Comparison of ENCODE assay signal across 25 cellular contexts in the genomic region with DNA sequence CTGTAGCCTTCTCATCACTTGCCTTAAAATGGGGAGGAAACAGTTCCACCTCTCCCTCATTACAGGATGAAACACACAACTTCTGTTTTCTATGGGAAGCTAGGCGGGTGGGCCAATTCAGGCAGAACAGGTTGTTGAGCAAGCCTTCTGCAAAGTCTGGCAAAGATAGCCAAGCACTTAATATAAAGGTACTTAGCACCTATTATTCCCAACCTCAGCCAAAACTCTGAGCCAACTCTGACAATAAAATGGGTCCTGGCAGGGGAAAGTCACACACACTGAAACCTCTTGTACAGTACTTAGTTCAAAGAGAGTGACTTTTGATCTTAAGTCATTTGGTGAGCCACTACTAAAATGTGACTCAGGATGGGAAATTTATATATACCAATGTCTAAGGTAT.
"Had no signal": no experiment of that assay in that cellular context is flagged by ENCODE, and none has a peak within 500 bp of the region (broad histone marks: within the 10 kb centered on the region; RNA-seq: fewer than 3 reads in every experiment).

No MANE protein-coding gene starts in this region.

- H3K27ac ChIP-seq: SJSA1, VCaP had no signal

- H3K36me3 ChIP-seq: SJSA1 had no signal

- H3K4me1 ChIP-seq: SJSA1 had no signal

- H3K4me3 ChIP-seq: K562, SJSA1 had no signal

- H3K9me3 ChIP-seq: SK-N-SH had no signal

- ATAC-seq: activated CD8-positive, alpha-beta memory T cell treated with anti-CD3 and anti-CD28 coated beads, Interleukin-2, amount 10 ng/mL, durations not matched to agents 7 days and 5 days; activated naive CD8-positive, alpha-beta T cell treated with anti-CD3 and anti-CD28 coated beads, Interleukin-2, amount 50 U/mL, for 24 hours; K562; Panc1 had no signal

- H3K27me3 ChIP-seq: SJSA1 had no signal

- DNase-seq: activated B cell treated with CpG ODN at 0.5 μM for 24 hours; activated CD4-positive, alpha-beta memory T cell treated with anti-CD3 and anti-CD28 coated beads, Interleukin-2, amount 10 ng/mL, durations not matched to agents 7 days and 5 days; activated CD4-positive, alpha-beta T cell treated with anti-CD3 and anti-CD28 coated beads for 1 hour; activated CD4-positive, alpha-beta T cell treated with anti-CD3 and anti-CD28 coated beads for 48 hours; activated CD8-positive, alpha-beta memory T cell treated with anti-CD3 and anti-CD28 coated beads for 24 hours; activated CD8-positive, alpha-beta memory T cell treated with anti-CD3 and anti-CD28 coated beads, Interleukin-2, amount 10 ng/mL, durations not matched to agents 7 days and 5 days; activated CD8-positive, alpha-beta memory T cell treated with anti-CD3 and anti-CD28 coated beads, Interleukin-2, amount 50 U/mL, for 48 hours; activated effector memory CD4-positive, alpha-beta T cell treated with Interleukin-2 at 50 U/mL for 16 hours; activated naive CD4-positive, alpha-beta T cell treated with anti-CD3 and anti-CD28 coated beads, Interleukin-2, amount 10 ng/mL, durations not matched to agents 7 days and 5 days; activated naive CD8-positive, alpha-beta T cell treated with anti-CD3 and anti-CD28 coated beads, Interleukin-2, amount 50 U/mL, for 24 hours; activated T-cell treated with anti-CD3 and anti-CD28 coated beads, Interleukin-2, amount 50 U/mL, for 48 hours; anterior cingulate cortex; caudate nucleus; NCI-H1105; NCI-H1417 treated with DMSO at 0.1 percent for 48 hours; NCI-H187 treated with DMSO at 0.1 percent for 48 hours; NCI-H2081; NCI-H345; NCI-H524 treated with DMSO at 0.1 percent for 48 hours; SHP77 treated with DMSO at 0.1 percent for 48 hours; SK-N-SH had no signal
